ENCODE assay signal across 15 cellular contexts in the genomic region with DNA sequence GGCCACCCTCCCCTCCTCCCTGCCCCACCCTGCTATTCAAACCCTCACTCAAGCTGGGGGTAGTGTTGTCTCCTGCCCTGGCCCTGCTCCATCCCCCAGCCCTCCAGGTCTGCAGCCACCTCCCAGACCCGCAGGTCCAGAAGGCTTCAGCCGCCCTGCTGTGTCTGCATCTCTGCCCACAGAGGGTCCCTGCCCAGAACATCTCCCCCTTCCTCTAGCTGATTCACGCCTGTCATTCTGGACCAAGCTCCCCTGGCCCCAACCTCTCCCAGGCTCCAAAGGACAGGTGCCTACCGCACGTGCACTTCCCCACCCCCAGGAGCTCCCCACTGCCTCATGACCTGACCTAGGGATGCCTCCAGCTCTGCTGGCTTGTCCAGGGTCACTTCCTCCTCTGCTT. TPM values are rescaled to one million over a fixed set of nuclear protein-coding genes. Genes with fewer than 3 reads are reported as not detected.
DNase-seq lines count a peak whose midpoint lies in the region; ATAC-seq, FAIRE-seq and TF ChIP-seq lines count a peak whose summit lies in the region.
"Had no signal": no experiment of that assay in that cellular context is flagged by ENCODE, and none has a peak within 500 bp of the region (broad histone marks: within the 10 kb centered on the region; RNA-seq: fewer than 3 reads in every experiment).

No MANE protein-coding gene starts in this region.

- SMC1A ChIA-PET in GM12878 (lab: Charles Lee; ENCODE audit: uncharacterized antibody, unreplicated experiment): no interaction called here

- H3K79me2 ChIP-seq in GM12878 (ENCODE audit: control insufficient read depth, insufficient read depth, low read length) (no peaks in the 10 kb centered on the region), osteoblast (ENCODE audit: insufficient read depth, low read length) (peaks cover 58% of the 10 kb centered on the region)

- intact Hi-C loops in GM12878 (cut with micrococcal nuclease; ENCODE audit: unreplicated experiment): no loop called here

- RAD21 ChIA-PET in GM12878 (lab: Charles Lee; ENCODE audit: unreplicated experiment): no interaction called here

- CTCF ChIA-PET in GM12878 (lab: Yijun Ruan, JAX): no interaction called here

- H3K9ac ChIP-seq in BLaER1 (no peak overlapping the region), GM12878 (ENCODE audit: control insufficient read depth, insufficient read depth, low read length) (no peak overlapping the region)
- H3K9ac ChIP-seq: SK-N-SH had no signal

- in situ Hi-C loops in GM12878 (cut with MboI): no loop called here

- no peaks in the 10 kb centered on the region for H3K36me3 ChIP-seq in BLaER1
- no peaks in the 10 kb centered on the region for H3K36me3 ChIP-seq in GM12878 (ENCODE audit: control insufficient read depth in 2 of 2, insufficient read depth in 2 of 2, low read length in 1 of 2)
- no peaks in the 10 kb centered on the region for H3K36me3 ChIP-seq in osteoblast (ENCODE audit: insufficient read depth, low read length)
- H3K36me3 ChIP-seq in small intestine (ENCODE audit: control insufficient read depth in 2 of 2, insufficient read depth in 2 of 2, low read length in 2 of 2): no peaks in the 10 kb centered on the region
- H3K36me3 ChIP-seq: BE2C had no signal

- H3K4me1 ChIP-seq in BLaER1 (peaks cover 47% of the 10 kb centered on the region), GM12878 (ENCODE audit: control insufficient read depth, insufficient read depth, low read length) (peaks cover 18% of the 10 kb centered on the region), osteoblast (ENCODE audit: insufficient read depth, low read length) (peaks cover 22% of the 10 kb centered on the region), small intestine (ENCODE audit: control insufficient read depth in 2 of 2, insufficient read depth in 1 of 2, low read depth in 1 of 2, low read length in 1 of 2) (no peaks in the 10 kb centered on the region)

- no peak for TF ChIP-seq POLR2A in GM12878 (IDR thresholded peaks at IDR 0.05; ENCODE audit: low read depth, low read length)

- no peak for DNase-seq in GM12878 (ENCODE audit: low read depth, low spot score)
- peak; percentile 79 for DNase-seq in osteoblast (ENCODE audit: insufficient read length, low spot score, missing footprints)
- DNase-seq in small intestine: no peak
- no peak for DNase-seq in OCI-M2 (lab: John Stamatoyannopoulos, UW; ENCODE audit: unreplicated experiment)
- no peak for DNase-seq in NCI-H774 (lab: John Stamatoyannopoulos, UW)
- DNase-seq: DMS 273 treated with DMSO at 0.1 percent for 48 hours, NCI-H1436, NCI-H524, Right ventricle myocardium superior, SK-N-SH had no signal

- H3K9me3 ChIP-seq in BLaER1 (no peaks in the 10 kb centered on the region), GM12878 (replicated peaks; ENCODE audit: control insufficient read depth, insufficient read depth, low read length) (no peaks in the 10 kb centered on the region), osteoblast (ENCODE audit: low read depth, low read length) (no peaks in the 10 kb centered on the region), small intestine (ENCODE audit: control insufficient read depth, low read depth) (no peaks in the 10 kb centered on the region)
- H3K9me3 ChIP-seq: BE2C, SK-N-SH had no signal

- H4K20me1 ChIP-seq in BLaER1 (peaks cover 49% of the 10 kb centered on the region), GM12878 (ENCODE audit: control insufficient read depth, insufficient read depth) (no peaks in the 10 kb centered on the region), osteoblast (ENCODE audit: insufficient read depth, low read length) (peaks cover 5% of the 10 kb centered on the region)

- H3K27me3 ChIP-seq in BLaER1 (peaks cover 97% of the 10 kb centered on the region), GM12878 (replicated peaks in 1 of 2; ENCODE audit: control insufficient read depth in 2 of 2, insufficient read depth in 2 of 2, low read length in 1 of 2) (peaks cover 21 to 22% of the 10 kb centered on the region in 2 experiments), osteoblast (ENCODE audit: insufficient read depth, low read length) (peaks cover 13% of the 10 kb centered on the region), small intestine (ENCODE audit: control insufficient read depth in 2 of 2, insufficient read depth in 2 of 2, low read length in 2 of 2) (peaks cover 7 to 10% of the 10 kb centered on the region in 2 donors)

- TF ChIP-seq RAD21 in GM12878 (IDR thresholded peaks at IDR 0.05; ENCODE audit: insufficient read depth, low read depth, low read length): no peak

- H3K4me2 ChIP-seq in BLaER1 (peak overlapping the region; percentile 78), GM12878 (ENCODE audit: control insufficient read depth, insufficient read depth) (peak overlapping the region; percentile 71; the same call in 1 of the 2 replicates), osteoblast (ENCODE audit: insufficient read depth, low read length) (no peak overlapping the region)
- H3K4me2 ChIP-seq: SK-N-SH had no signal

- H3K4me3 ChIP-seq in BLaER1: no peak overlapping the region
- no peak overlapping the region; the same call in 1 of the 2 replicates for H3K4me3 ChIP-seq in GM12878
- H3K4me3 ChIP-seq in osteoblast (ENCODE audit: insufficient read depth, low read length): no peak overlapping the region
- H3K4me3 ChIP-seq in small intestine (ENCODE audit: low read depth in 1 of 2, low read length in 2 of 2): no peak overlapping the region

- H3K27ac ChIP-seq in BLaER1 (no peak overlapping the region), GM12878 (ENCODE audit: control insufficient read depth, insufficient read depth) (no peak overlapping the region), osteoblast (ENCODE audit: low read depth, low read length) (no peak overlapping the region), small intestine (ENCODE audit: low read depth in 1 of 2, low read length in 1 of 2) (no peak overlapping the region)

- no peak for TF ChIP-seq EP300 in GM12878 (IDR thresholded peaks at IDR 0.05; ENCODE audit: borderline replicate concordance in 1 of 2, control insufficient read depth in 1 of 2, low read depth in 2 of 2, low read length in 2 of 2)

- TF ChIP-seq CTCF in GM12878 (IDR thresholded peaks at IDR 0.05 in 2 of 3, conservative IDR thresholded peaks at IDR 0.05 in 1 of 3; ENCODE audit: control insufficient read depth in 2 of 3, extremely low read depth in 1 of 3, insufficient read depth in 1 of 3, low read depth in 3 of 3, low read length in 3 of 3) (no peak), osteoblast (IDR thresholded peaks at IDR 0.05; ENCODE audit: extremely low read depth, low read depth, low read length) (no peak)

- H2AFZ ChIP-seq in GM12878 (ENCODE audit: control insufficient read depth, low read depth, low read length): no peak overlapping the region
- H2AFZ ChIP-seq in osteoblast (ENCODE audit: low read length): no peak overlapping the region

- 31% methylated on average over 5 of the region's 5 CpGs for WGBS in GM12878 (ENCODE audit: insufficient coverage, insufficient replicate concordance, low lambda C conversion rate, missing lambda C conversion rate)
- WGBS in small intestine, 3 donors: 21 to 61% (median 42%) methylated on average over 4 to 5 of the region's 5 CpGs

- ATAC-seq in HG03439 (IDR thresholded peaks at IDR 0.05; ENCODE audit: unreplicated experiment) (peak; percentile 14), GM12878 (no peak), HG03175 (IDR thresholded peaks at IDR 0.05; ENCODE audit: unreplicated experiment) (no peak)
- ATAC-seq: HCT116 had no signal

- POLR2A ChIA-PET in GM12878 (lab: Charles Lee): no interaction called here

- FAIRE-seq in GM12878 (lab: Jason Lieb, UNC): no peak
- no peak for FAIRE-seq in small intestine (lab: Jason Lieb, UNC)

- no TSS peak for BruUV-seq in GM12878 (replicated peaks; lab: Mats Ljungman, UMichigan)

TF ChIP-seq in GM12878, 131 proteins besides CTCF, POLR2A, EP300 and RAD21:
- TF ChIP-seq LARP7 (IDR thresholded peaks at IDR 0.05): no peak
- no peak for TF ChIP-seq SMAD5 (IDR thresholded peaks at IDR 0.05; ENCODE audit: low read depth)

RNA-seq across cellular contexts. Expression of gene SHISAL1, which starts 16.0 kb away (rescaled TPM):
- not detected in 2 replicates for total RNA-seq in GM12878 (2013; cell fraction: nucleolus; rRNA removed)
- total RNA-seq in GM12878 (2014; rRNA removed) (not detected in 2 replicates), GM12878 (2014; rRNA removed; fragmentation: Illumina TruSeq; extraction: Trizol) (not detected in 2 replicates), GM12878 (2021) (not detected in 2 replicates), osteoblast (52.5 and 57.2 TPM in 2 replicates)
- polyA plus RNA-seq in GM12878 (2011; ENCODE audit: low read depth): not detected
- polyA plus RNA-seq in GM12878 (2011; rRNA removed) (not detected in 2 replicates), GM12878 (2014; fragmentation: Illumina TruSeq; extraction: Trizol) (0.06 TPM in 1 of 2 replicates, not detected in the other), GM12878 (2014; fragmentation: Nextera tagmentation; extraction: Ambion mirVana) (not detected), GM12878 (2014; rRNA removed) (not detected in 2 replicates), GM12878 (2016; fragmentation: Nextera tagmentation; extraction: Ambion mirVana) (not detected), small intestine (1 to 10 TPM in 1 of 3 donors, under 1 TPM in 2; under 0.01 to 1.2 (median 0.54) TPM)
- polyA plus RNA-seq in GM12878 (2011; cell fraction: cytosol; rRNA removed): not detected in 2 replicates
- polyA plus RNA-seq in GM12878 (2011; cell fraction: nucleus; rRNA removed): not detected in 2 replicates
- 0.01 TPM in 1 of 2 replicates, not detected in the other for polyA plus RNA-seq in GM12878 (2012)
- polyA minus RNA-seq in GM12878 (2011; rRNA and poly(A)+ RNA removed): not detected in 2 replicates
- 0.21 TPM in 1 of 2 replicates, not detected in the other for polyA minus RNA-seq in GM12878 (2011; cell fraction: cytosol; rRNA and poly(A)+ RNA removed)
- not detected in 2 replicates for polyA minus RNA-seq in GM12878 (2011; cell fraction: nucleus; rRNA and poly(A)+ RNA removed)

Comparison
In these comparisons a context has a peak if more than half of its experiments do, and no peak if none do; other contexts are left out.
1. RNA of gene SHISAL1, which starts 16.0 kb away (total RNA-seq): 52.5 to 57.2 TPM in osteoblast; not detected in GM12878; every median in the first group is over 10 times any median in the second.